ENCODE assay signal across 15 cellular contexts in the genomic region with DNA sequence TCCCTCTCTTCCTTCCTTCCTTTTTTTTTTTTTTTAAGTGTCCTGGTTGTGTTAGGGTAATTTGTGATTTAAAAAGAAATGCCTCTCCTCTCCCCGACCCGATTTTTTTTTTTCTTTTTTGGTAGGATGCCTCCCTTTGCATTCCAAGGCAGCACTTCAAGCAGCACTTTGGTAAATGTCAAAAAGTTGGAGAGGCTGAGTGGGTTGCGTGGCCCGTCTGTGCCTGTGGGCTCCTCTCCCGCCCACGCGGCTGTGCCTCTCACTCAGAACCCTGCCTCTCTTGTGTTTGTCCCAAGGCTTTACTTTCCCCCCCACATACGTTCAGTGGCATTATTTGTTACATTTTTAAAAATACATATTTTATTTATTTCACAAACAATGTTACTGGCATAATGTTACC.
DNase-seq lines count a peak whose midpoint lies in the region; ATAC-seq and TF ChIP-seq lines count a peak whose summit lies in the region.
"Had no signal": no experiment of that assay in that cellular context is flagged by ENCODE, and none has a peak within 500 bp of the region (broad histone marks: within the 10 kb centered on the region; RNA-seq: fewer than 3 reads in every experiment).

No MANE protein-coding gene starts in this region.

- H4K20me1 ChIP-seq in fibroblast of lung (ENCODE audit: control insufficient read depth, extremely low read depth, insufficient read depth, low read length) (no peaks in the 10 kb centered on the region), osteoblast (ENCODE audit: insufficient read depth, low read length) (peaks cover 16% of the 10 kb centered on the region)

- no peaks in the 10 kb centered on the region for H3K36me3 ChIP-seq in A673 (ENCODE audit: insufficient read depth, low read length, poor library complexity, severe bottlenecking)
- H3K36me3 ChIP-seq in fibroblast of lung (ENCODE audit: control insufficient read depth, insufficient read depth, low read length) = no peaks in the 10 kb centered on the region
- H3K36me3 ChIP-seq in osteoblast (ENCODE audit: insufficient read depth, low read length) = no peaks in the 10 kb centered on the region

- ATAC-seq in GM21381 (IDR thresholded peaks at IDR 0.05; ENCODE audit: unreplicated experiment) (no peak), GM19351 (IDR thresholded peaks at IDR 0.05; ENCODE audit: unreplicated experiment) (no peak)
- ATAC-seq: body of pancreas; stimulated activated naive CD8-positive, alpha-beta T cell treated with anti-CD3 and anti-CD28 coated beads, Interleukin-15, amount 100 ng/mL, for 72 hours had no signal

- peak overlapping the region; percentile 39 for H3K4me2 ChIP-seq in fibroblast of lung (ENCODE audit: extremely low read depth, insufficient read depth, low read length)
- peak overlapping the region; percentile 69 for H3K4me2 ChIP-seq in osteoblast (ENCODE audit: insufficient read depth, low read length)

- H3K79me2 ChIP-seq in fibroblast of lung (ENCODE audit: control insufficient read depth, insufficient read depth, low read length) (peaks cover 4% of the 10 kb centered on the region), osteoblast (ENCODE audit: insufficient read depth, low read length) (peaks cover 62% of the 10 kb centered on the region)

- H3K9me3 ChIP-seq in A673 (ENCODE audit: low read depth, low read length, poor library complexity, severe bottlenecking) (no peaks in the 10 kb centered on the region), fibroblast of lung (ENCODE audit: control insufficient read depth, insufficient read depth, low read depth, low read length) (no peaks in the 10 kb centered on the region), osteoblast (ENCODE audit: low read depth, low read length) (no peaks in the 10 kb centered on the region)
- H3K9me3 ChIP-seq: body of pancreas had no signal

- POLR2A ChIA-PET in A673 (lab: Charles Lee; ENCODE audit: low non-redundant PET) = no interaction called here

- intact Hi-C loops in A673 (cut with micrococcal nuclease; ENCODE audit: unreplicated experiment) = no loop called here

- TF ChIP-seq CTCF in A673 (conservative IDR thresholded peaks at IDR 0.05; ENCODE audit: low read depth, low read length) (no peak), fibroblast of lung (conservative IDR thresholded peaks at IDR 0.05 in 1 of 2, IDR thresholded peaks at IDR 0.05 in 1 of 2; ENCODE audit: low read depth in 1 of 2, low read length in 2 of 2) (no peak), osteoblast (IDR thresholded peaks at IDR 0.05; ENCODE audit: extremely low read depth, low read depth, low read length) (no peak)

- H3K9ac ChIP-seq in fibroblast of lung (ENCODE audit: insufficient read depth, low read length) = no peak overlapping the region

- H3K27ac ChIP-seq in A673 (ENCODE audit: low read depth, low read length, poor library complexity, severe bottlenecking) (no peak overlapping the region), fibroblast of lung (ENCODE audit: insufficient read depth, low read length) (peak overlapping the region; percentile 91), osteoblast (ENCODE audit: low read depth, low read length) (peak overlapping the region; percentile 69)

- H3K27me3 ChIP-seq in A673 (replicated peaks; ENCODE audit: insufficient read depth, low read depth, low read length, poor library complexity) = no peaks in the 10 kb centered on the region
- no peaks in the 10 kb centered on the region for H3K27me3 ChIP-seq in fibroblast of lung (ENCODE audit: control insufficient read depth, insufficient read depth, low read length)
- no peaks in the 10 kb centered on the region for H3K27me3 ChIP-seq in osteoblast (ENCODE audit: insufficient read depth, low read length)
- H3K27me3 ChIP-seq: body of pancreas had no signal

- peak; percentile 13 for DNase-seq in A673 (ENCODE audit: low spot score)
- DNase-seq in LHCN-M2 (ENCODE audit: low read depth) = peak; percentile 50
- peak; percentile 43 to 63 for DNase-seq in fibroblast of lung (ENCODE audit: low read depth in 2 of 2)
- DNase-seq in osteoblast (ENCODE audit: insufficient read length, low spot score, missing footprints) = no peak
- no peak for DNase-seq in pons (ENCODE audit: low spot score)
- no peak for DNase-seq in activated effector memory CD4-positive, alpha-beta T cell treated with anti-CD3 and anti-CD28 coated beads, Interleukin-2, amount 50 U/mL, for 16 hours
- DNase-seq: activated T-cell treated with anti-CD3 and anti-CD28 coated beads for 4 hours; erythroblast; GF-D8; NCI-H1048; NCI-H446; stimulated activated naive CD8-positive, alpha-beta T cell treated with anti-CD3 and anti-CD28 coated beads, Interleukin-15, amount 100 ng/mL, for 72 hours had no signal

- CTCF ChIA-PET in A673 (lab: Charles Lee) = no interaction called here

- H3K4me3 ChIP-seq in A673 (ENCODE audit: low read depth, low read length, poor library complexity, severe bottlenecking) = no peak overlapping the region
- H3K4me3 ChIP-seq in fibroblast of lung (replicated peaks in 1 of 4; ENCODE audit: control extremely low read depth in 1 of 4, insufficient read depth in 1 of 4, low read depth in 3 of 4, low read length in 4 of 4) = peak overlapping the region in 1 of 4 experiments; percentile 26
- peak overlapping the region; percentile 29 for H3K4me3 ChIP-seq in osteoblast (ENCODE audit: insufficient read depth, low read length)
- H3K4me3 ChIP-seq: body of pancreas had no signal

- BruUV-seq in A673 (replicated peaks; lab: Mats Ljungman, UMichigan) = no TSS peak

- H3K4me1 ChIP-seq in A673 (ENCODE audit: insufficient read depth, low read length, poor library complexity, severe bottlenecking) = peaks cover 16% of the 10 kb centered on the region
- H3K4me1 ChIP-seq in fibroblast of lung (ENCODE audit: control insufficient read depth, extremely low read depth, insufficient read depth, low read length) = peaks cover 35% of the 10 kb centered on the region
- peaks cover 41% of the 10 kb centered on the region for H3K4me1 ChIP-seq in osteoblast (ENCODE audit: insufficient read depth, low read length)

- H2AFZ ChIP-seq in fibroblast of lung (ENCODE audit: low read length) = no peak overlapping the region
- no peak overlapping the region for H2AFZ ChIP-seq in osteoblast (ENCODE audit: low read length)

Comparison
In these comparisons a context has a peak if more than half of its experiments do, and no peak if none do; other contexts are left out.
1. DNase-seq: peak in A673 (single experiment), LHCN-M2 (single experiment) and fibroblast of lung (2 of 2); none in osteoblast (single experiment), pons (single experiment) and activated effector memory CD4-positive, alpha-beta T cell treated with anti-CD3 and anti-CD28 coated beads, Interleukin-2, amount 50 U/mL, for 16 hours (single experiment).